Comparison of ENCODE assay signal across 9 cellular contexts in genomic region chr6:37160922-37161778, GRCh38. TPM values are rescaled to one million over a fixed set of nuclear protein-coding genes. Genes with fewer than 3 reads are reported as not detected.
DNase-seq lines count a peak whose midpoint lies in the region; ATAC-seq, FAIRE-seq and TF ChIP-seq lines count a peak whose summit lies in the region.
"Had no signal": no experiment of that assay in that cellular context is flagged by ENCODE, and none has a peak within 500 bp of the region (broad histone marks: within the 10 kb centered on the region; RNA-seq: fewer than 3 reads in every experiment).

No MANE protein-coding gene starts in this region.

- H3K36me3 Mint-ChIP-seq in HFFc6 (ENCODE audit: low read depth): no peaks in the 10 kb centered on the region

- H3K9me3 ChIP-seq in HepG2 (ENCODE audit: low read length) (no peaks in the 10 kb centered on the region), kidney (ENCODE audit: control insufficient read depth in 1 of 2, low read length in 2 of 2) (no peaks in the 10 kb centered on the region)

- peak; percentile 42 for DNase-seq in HFFc6
- peak; percentile 93 for DNase-seq in SIG-M5 treated with dmso at 0.1 percent for 504 hours (lab: John Stamatoyannopoulos, UW; ENCODE audit: unreplicated experiment)
- DNase-seq in HepG2 (ENCODE audit: low spot score): no peak
- no peak for DNase-seq in HuH-7.5 (ENCODE audit: low spot score)
- no peak for DNase-seq in T-helper 1 cell
- DNase-seq in NCI-H1436 treated with DMSO at 0.1 percent for 48 hours (lab: John Stamatoyannopoulos, UW): no peak
- DNase-seq in kidney: no peak

- no peak overlapping the region for H3K4me3 Mint-ChIP-seq in HFFc6

- CTCF ChIA-PET in HepG2 (lab: Yijun Ruan, JAX; ENCODE audit: low intra/inter-chr PET ratio, low total read pairs): no interaction called here

- TF ChIP-seq CTCF in C4-2B (conservative IDR thresholded peaks at IDR 0.05): no peak
- no peak for TF ChIP-seq CTCF in HFFc6 (IDR thresholded peaks at IDR 0.05)
- no peak for TF ChIP-seq CTCF in HepG2 (CRISPR knock-in tag; IDR thresholded peaks at IDR 0.05)
- no peak for TF ChIP-seq CTCF in kidney (IDR thresholded peaks at IDR 0.05; ENCODE audit: borderline replicate concordance, extremely low read depth, insufficient read depth)

- H4K20me1 ChIP-seq in HepG2 (ENCODE audit: insufficient read depth, low read length): no peaks in the 10 kb centered on the region

- TF ChIP-seq RAD21 in HepG2 (CRISPR knock-in tag; IDR thresholded peaks at IDR 0.05): no peak

- TF ChIP-seq EP300 in HepG2 (IDR thresholded peaks at IDR 0.05; ENCODE audit: low read depth in 2 of 2, low read length in 2 of 2): no peak
- no peak for TF ChIP-seq EP300 in HepG2 (CRISPR knock-in tag; IDR thresholded peaks at IDR 0.05; ENCODE audit: borderline replicate concordance)

- H3K4me1 ChIP-seq in HepG2 (ENCODE audit: insufficient read depth, low read length) (peaks cover 46% of the 10 kb centered on the region), kidney (ENCODE audit: control insufficient read depth in 1 of 2, insufficient read depth in 1 of 2, low read depth in 1 of 2, low read length in 2 of 2) (no peaks in the 10 kb centered on the region)

- no peaks in the 10 kb centered on the region for H3K79me2 ChIP-seq in HepG2 (ENCODE audit: insufficient read depth, low read length)

- H3K27ac Mint-ChIP-seq in HFFc6: peak overlapping the region; percentile 37

- in situ Hi-C loops in HepG2 (cut with HindIII; ENCODE audit: extremely low pct_ligation_motif_present, low pct_unique_long_range_greater_than_20kb): no loop called here

- H3K9ac ChIP-seq in HepG2 (ENCODE audit: insufficient read depth, low read depth, low read length) (0 out of 2 replicates have a peak overlapping the region, but pooled peaks have one; percentile 2), kidney (ENCODE audit: low read length in 2 of 2) (no peak overlapping the region)

- TF ChIP-seq POLR2A in HepG2 (IDR thresholded peaks at IDR 0.05; ENCODE audit: insufficient read depth in 1 of 2, low read depth in 2 of 2, low read length in 2 of 2): no peak

- no peaks in the 10 kb centered on the region for H3K9me3 Mint-ChIP-seq in HFFc6

- H3K36me3 ChIP-seq in HepG2 (replicated peaks in 1 of 2; ENCODE audit: control insufficient read depth in 1 of 2, insufficient read depth in 2 of 2, low read length in 2 of 2): no peaks in the 10 kb centered on the region
- H3K36me3 ChIP-seq in kidney (ENCODE audit: control insufficient read depth in 1 of 2, insufficient read depth in 2 of 2, low read length in 2 of 2): no peaks in the 10 kb centered on the region

- peak overlapping the region; percentile 50 for H3K4me2 ChIP-seq in HepG2 (ENCODE audit: low read depth, low read length)

- FAIRE-seq in HepG2 (lab: Jason Lieb, UNC) (no peak), kidney (lab: Jason Lieb, UNC) (no peak)

- peak overlapping the region; percentile 18 for H2AFZ ChIP-seq in HepG2 (ENCODE audit: low read length)

- H3K27me3 ChIP-seq in HepG2 (ENCODE audit: control insufficient read depth in 1 of 2, insufficient read depth in 2 of 2, low read length in 2 of 2): no peaks in the 10 kb centered on the region

- H3K27me3 Mint-ChIP-seq in HFFc6 (ENCODE audit: insufficient read depth): peaks cover 3% of the 10 kb centered on the region; the same call in 1 of the 2 replicates

- BruUV-seq in HepG2 (replicated peaks; lab: Mats Ljungman, UMichigan): no TSS peak

- POLR2A ChIA-PET in HepG2 (lab: Yijun Ruan, JAX): interaction anchor here (1.1 to 2.2 kb wide), 10 partner anchors 8 to 102 kb away, joined by 3 to 19 read pairs (median 4); partner anchors contain the start of gene PIM1

- ATAC-seq in HepG2: peak; percentile 60

- H3K4me3 ChIP-seq in HepG2 (replicated peaks in 1 of 3; ENCODE audit: insufficient read depth in 1 of 3, low read depth in 2 of 3, low read length in 3 of 3) (no peak overlapping the region), kidney (ENCODE audit: low read length in 2 of 2) (no peak overlapping the region)
- H3K4me3 ChIP-seq: lung had no signal

- intact Hi-C loops in HepG2 (cut with micrococcal nuclease; ENCODE audit: unreplicated experiment) (no loop called here), kidney (cut with DNase I) (no loop called here)

- H3K27ac ChIP-seq in C4-2B (peak overlapping the region; percentile 64), HepG2 (ENCODE audit: extremely low read length, insufficient read depth, low read length) (no peak overlapping the region), kidney (ENCODE audit: low read depth in 2 of 2, low read length in 2 of 2) (no peak overlapping the region)

- 41% methylated on average over 8 of the region's 8 CpGs for WGBS in HepG2 (ENCODE audit: low lambda C conversion rate)

- peaks cover 13% of the 10 kb centered on the region for H3K4me1 Mint-ChIP-seq in HFFc6 (ENCODE audit: low read depth)

TF ChIP-seq in HepG2, 621 proteins besides CTCF, POLR2A, EP300 and RAD21 (continues in another document):
- TF ChIP-seq ARID5B (CRISPR knock-in tag; IDR thresholded peaks at IDR 0.05) (peak; percentile 9; the same call in 1 of the 2 replicates), ZNF878 (CRISPR knock-in tag; IDR thresholded peaks at IDR 0.05) (no peak)

RNA-seq across cellular contexts. Expression of gene PIM1, which starts 8.8 kb away (rescaled TPM):
- total RNA-seq in HFFc6 (2021; fragmentation: NEBNext Ultra II Directional; extraction: Animal tissue kit (Norgen Biotek cat#: 25700)): 1 to 10 TPM; 3.6 to 6.3 (median 5.1) TPM
- total RNA-seq in HepG2 (2016; rRNA removed; fragmentation: Illumina TruSeq; extraction: Trizol) (19.1 and 29.4 TPM in 2 replicates), kidney (30.4 TPM)
- total RNA-seq in HepG2 (2016; cell fraction: cytosol; rRNA removed; fragmentation: Illumina TruSeq; extraction: Trizol; ENCODE audit: low read depth): 13.7 and 14.9 TPM in 2 replicates
- total RNA-seq in HepG2 (2016; cell fraction: insoluble cytoplasmic fraction; rRNA removed; fragmentation: Illumina TruSeq; extraction: Trizol): 14.8 and 30.7 TPM in 2 replicates
- 28.0 and 32.4 TPM in 2 replicates for total RNA-seq in HepG2 (2016; cell fraction: membrane; rRNA removed; fragmentation: Illumina TruSeq; extraction: Trizol)
- 29.7 and 34.7 TPM in 2 replicates for total RNA-seq in HepG2 (2016; cell fraction: nucleus; rRNA removed; fragmentation: Illumina TruSeq; extraction: Trizol)
- polyA plus RNA-seq in HepG2 (2011; rRNA removed) (117 and 149 TPM in 2 replicates), kidney (ENCODE audit: insufficient read depth, low read depth, low replicate concordance) (19.1 TPM)
- 60.3 and 76.2 TPM in 2 replicates for polyA plus RNA-seq in HepG2 (2011; cell fraction: cytosol; rRNA removed)
- 145 and 149 TPM in 2 replicates for polyA plus RNA-seq in HepG2 (2011; cell fraction: nucleus; rRNA removed)
- 142 and 149 TPM in 2 replicates for polyA plus RNA-seq in HepG2 (2012)
- 3.1 and 3.3 TPM in 2 replicates for polyA plus RNA-seq in HepG2 (2016; cell fraction: cytosol; fragmentation: Illumina TruSeq; extraction: Trizol; ENCODE audit: low read depth)
- polyA plus RNA-seq in HepG2 (2016; cell fraction: insoluble cytoplasmic fraction; fragmentation: Illumina TruSeq; extraction: Trizol; ENCODE audit: low read depth): 15.9 and 19.2 TPM in 2 replicates
- polyA plus RNA-seq in HepG2 (2016; cell fraction: membrane; fragmentation: Illumina TruSeq; extraction: Trizol; ENCODE audit: low read depth): 7.9 and 8.1 TPM in 2 replicates
- polyA plus RNA-seq in HepG2 (2016; cell fraction: nucleus; fragmentation: Illumina TruSeq; extraction: Trizol; ENCODE audit: insufficient read depth, low read depth): 68.4 and 71.9 TPM in 2 replicates
- polyA minus RNA-seq in HepG2 (2011; rRNA and poly(A)+ RNA removed; ENCODE audit: low replicate concordance): 24.0 and 183 TPM in 2 replicates
- polyA minus RNA-seq in HepG2 (2011; cell fraction: cytosol; rRNA and poly(A)+ RNA removed): 66.0 and 82.3 TPM in 2 replicates
- polyA minus RNA-seq in HepG2 (2011; cell fraction: nucleus; rRNA and poly(A)+ RNA removed): 45.6 and 58.6 TPM in 2 replicates

Comparison
In these comparisons a context has a peak if more than half of its experiments do, and no peak if none do; other contexts are left out.
1. DNase-seq: peak in HFFc6 (single experiment) and SIG-M5 treated with dmso at 0.1 percent for 504 hours (single experiment); none in HepG2 (single experiment), HuH-7.5 (single experiment), T-helper 1 cell (0 of 5), NCI-H1436 treated with DMSO at 0.1 percent for 48 hours (single experiment) and kidney (single experiment).